ENCODE assay signal across 29 cellular contexts in the genomic region with DNA sequence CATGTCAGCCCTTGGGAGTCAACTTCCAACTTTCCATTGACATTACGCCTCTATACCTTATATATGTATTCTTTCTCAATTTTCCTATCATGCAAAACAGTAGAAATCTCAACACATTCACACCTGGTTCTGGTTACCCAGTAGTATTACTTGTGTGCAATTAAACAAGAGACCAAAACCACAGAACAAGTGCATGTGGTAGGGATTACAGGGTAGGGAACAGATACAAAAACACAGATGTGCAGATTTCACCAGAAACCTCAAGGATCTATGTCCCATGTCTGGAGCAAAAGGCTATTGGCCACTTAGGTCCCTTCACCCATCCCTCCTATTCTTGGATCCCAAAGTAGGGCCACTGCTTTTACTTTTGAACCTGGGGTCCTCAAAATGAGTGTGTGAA.
"Had no signal": no experiment of that assay in that cellular context is flagged by ENCODE, and none has a peak within 500 bp of the region (broad histone marks: within the 10 kb centered on the region; RNA-seq: fewer than 3 reads in every experiment).

No MANE protein-coding gene starts in this region.

- H3K27ac ChIP-seq: ascending aorta, cardiac muscle cell, Peyer's patch, SJSA1 had no signal

- H3K4me3 ChIP-seq: ascending aorta, cardiac muscle cell, Peyer's patch, SJSA1 had no signal

- H3K4me1 ChIP-seq: ascending aorta, Peyer's patch, SJSA1 had no signal

- H3K9me3 ChIP-seq: Peyer's patch, SJSA1, SK-N-SH had no signal

- ATAC-seq: activated CD4-positive, alpha-beta T cell treated with anti-CD3 and anti-CD28 coated beads for 36 hours; activated CD4-positive, CD25-positive, alpha-beta regulatory T cell treated with anti-CD3 and anti-CD28 coated beads, Interleukin-2, amount 50 U/mL, for 24 hours; activated CD8-positive, alpha-beta T cell treated with anti-CD3 and anti-CD28 coated beads, Interleukin-2, amount 10 ng/mL, durations not matched to agents 7 days and 5 days; PC-3; WTC11 had no signal

- DNase-seq: activated CD4-positive, alpha-beta T cell treated with anti-CD3 and anti-CD28 coated beads for 36 hours; activated CD4-positive, alpha-beta T cell treated with anti-CD3 and anti-CD28 coated beads, Interleukin-2, amount 10 ng/mL, durations not matched to agents 7 days and 5 days; activated CD4-positive, alpha-beta T cell treated with anti-CD3 and anti-CD28 coated beads, Interleukin-2, amount 50 U/mL, for 48 hours; activated CD8-positive, alpha-beta T cell treated with anti-CD3 and anti-CD28 coated beads, Interleukin-2, amount 10 ng/mL, durations not matched to agents 7 days and 5 days; activated gamma-delta T cell; activated naive CD4-positive, alpha-beta T cell treated with Interleukin-2 at 50 U/mL for 16 hours; activated naive CD8-positive, alpha-beta T cell treated with anti-CD3 and anti-CD28 coated beads, Interleukin-2, amount 10 ng/mL, durations not matched to agents 7 days and 5 days; activated T-cell treated with anti-CD3 and anti-CD28 coated beads, Interleukin-2, amount 50 U/mL, for 24 hours; amygdala; Kasumi-1; MM.1S; MV-4-11; NCI-H1092; NCI-H1436 treated with DMSO at 0.1 percent for 48 hours; NCI-H1694 treated with DMSO at 0.1 percent for 48 hours; NCI-H2029; NCI-H345; NCI-H524 treated with DMSO at 0.1 percent for 48 hours; PC-3; Peyer's patch; RPMI8226; SHP77 treated with DMSO at 0.1 percent for 48 hours; SK-N-SH had no signal

- H3K9ac ChIP-seq: SK-N-SH had no signal

- H3K27me3 ChIP-seq: ascending aorta, cardiac muscle cell, Peyer's patch, SJSA1 had no signal

- H3K36me3 ChIP-seq: cardiac muscle cell, Peyer's patch, SJSA1 had no signal

- FAIRE-seq: TTC549 had no signal

- H3K4me2 ChIP-seq: SK-N-SH had no signal
